Comparison of ENCODE assay signal across 18 cellular contexts in genomic region chr1:209613351-209614150, GRCh38. TPM values are rescaled to one million over a fixed set of nuclear protein-coding genes. Genes with fewer than 3 reads are reported as not detected.
"Had no signal": no experiment of that assay in that cellular context is flagged by ENCODE, and none has a peak within 500 bp of the region (broad histone marks: within the 10 kb centered on the region; RNA-seq: fewer than 3 reads in every experiment).

No MANE protein-coding gene starts in this region.

- H3K4me3 Mint-ChIP-seq: activated naive CD4-positive, alpha-beta T cell treated with anti-CD3 and anti-CD28 coated beads for 36 hours; mesothelial cell of epicardium had no signal

- H3K27ac ChIP-seq: colonic mucosa, esophagus squamous epithelium, heart left ventricle, lower lobe of right lung, psoas muscle, right lobe of liver, stomach, testis had no signal

- H3K4me1 ChIP-seq: colonic mucosa, esophagus squamous epithelium, lower lobe of right lung, right lobe of liver, testis had no signal

- H3K36me3 ChIP-seq: heart left ventricle had no signal

- H3K27me3 ChIP-seq: colonic mucosa, esophagus squamous epithelium, heart left ventricle, right lobe of liver, stomach, testis had no signal

- H3K27ac Mint-ChIP-seq: activated naive CD4-positive, alpha-beta T cell treated with anti-CD3 and anti-CD28 coated beads for 36 hours; activated T-helper 2 cell treated with anti-CD3 and anti-CD28 coated beads, Interferon-gamma antibody, Interleukin-2, Interleukin-4, amounts not matched to agents 10 μg/mL and 5 μg/mL and 100 μg/mL, durations not matched to agents 14 hours and 24 hours and 36 hours; mesothelial cell of epicardium had no signal

- DNase-seq: activated CD4-positive, alpha-beta T cell treated with anti-CD3 and anti-CD28 coated beads, Interleukin-2, amount 50 U/mL, for 48 hours; activated CD4-positive, CD25-positive, alpha-beta regulatory T cell treated with anti-CD3 and anti-CD28 coated beads, Interleukin-2, amount 50 U/mL, for 72 hours; caudate nucleus; colonic mucosa; esophagus squamous epithelium; heart left ventricle; left cardiac atrium; lower lobe of right lung; psoas muscle; right lobe of liver; stimulated activated CD4-positive, alpha-beta T cell treated with anti-CD3 and anti-CD28 coated beads, Interleukin-1b, Interleukin-23, amount 100 ng/mL, for 48 hours; stomach; T1000; testis had no signal

- H3K4me1 Mint-ChIP-seq: mesothelial cell of epicardium had no signal

- H3K9me3 ChIP-seq: colonic mucosa, esophagus squamous epithelium, heart left ventricle, lower lobe of right lung, psoas muscle, right lobe of liver, stomach, testis had no signal

- H3K4me3 ChIP-seq: colonic mucosa, esophagus squamous epithelium, heart left ventricle, lower lobe of right lung, psoas muscle, right lobe of liver, stomach, testis had no signal

- H3K9me3 Mint-ChIP-seq: activated naive CD4-positive, alpha-beta T cell treated with anti-CD3 and anti-CD28 coated beads for 36 hours; activated T-helper 2 cell treated with anti-CD3 and anti-CD28 coated beads, Interferon-gamma antibody, Interleukin-2, Interleukin-4, amounts not matched to agents 10 μg/mL and 5 μg/mL and 100 μg/mL, durations not matched to agents 14 hours and 24 hours and 36 hours; mesothelial cell of epicardium had no signal

- ATAC-seq: heart left ventricle, left cardiac atrium, psoas muscle, right lobe of liver had no signal

RNA-seq across cellular contexts. Expression of gene CAMK1G, which starts 30.0 kb away (rescaled TPM):
- total RNA-seq: activated T-helper 2 cell treated with anti-CD3 and anti-CD28 coated beads, Interferon-gamma antibody, Interleukin-2, Interleukin-4, amounts not matched to agents 10 μg/mL and 5 μg/mL and 100 μg/mL, durations not matched to agents 14 hours and 24 hours and 36 hours; osteocyte had no signal
- polyA plus RNA-seq: heart left ventricle had no signal
